Comparison of ENCODE assay signal across 8 cellular contexts in genomic region chr2:54568876-54569298, GRCh38.
DNase-seq lines count a peak whose midpoint lies in the region; ATAC-seq and TF ChIP-seq lines count a peak whose summit lies in the region.

No MANE protein-coding gene starts in this region.

- H4K20me1 ChIP-seq in PC-3 (ENCODE audit: low read length), result no peaks in the 10 kb centered on the region

- intact Hi-C loops in PC-3 (cut with micrococcal nuclease) (no loop called here), lower lobe of right lung (cut with DNase I) (no loop called here), posterior vena cava (cut with DNase I) (no loop called here)

- no peak for DNase-seq in PC-3
- no peak for DNase-seq in lower lobe of right lung
- DNase-seq in posterior vena cava (ENCODE audit: low spot score), result no peak
- DNase-seq in NCI-H128 (lab: John Stamatoyannopoulos, UW; ENCODE audit: unreplicated experiment), result no peak
- no peak for DNase-seq in activated CD4-positive, alpha-beta T cell treated with anti-CD3 and anti-CD28 coated beads, Interleukin-2, amount 50 U/mL, for 4 hours
- DNase-seq in GOT3 (lab: John Stamatoyannopoulos, UW), result no peak

- no peak for TF ChIP-seq CTCF in PC-3 (conservative IDR thresholded peaks at IDR 0.05; ENCODE audit: low read depth, low read length)
- TF ChIP-seq CTCF in lower lobe of right lung (IDR thresholded peaks at IDR 0.05), result no peak

- H3K4me3 ChIP-seq in GM08714 (ENCODE audit: low read length) (peak overlapping the region; percentile 44; the same call in 1 of the 2 replicates), PC-3 (ENCODE audit: low read length) (no peak overlapping the region), lower lobe of right lung (no peak overlapping the region)

- peak; percentile 44 for ATAC-seq in GM21528 (IDR thresholded peaks at IDR 0.05; ENCODE audit: low FRiP score, unreplicated experiment)
- ATAC-seq in PC-3, result no peak
- no peak for ATAC-seq in lower lobe of right lung

- POLR2A ChIA-PET in PC-3 (lab: Charles Lee; ENCODE audit: unreplicated experiment), result interaction anchor here (0.6 kb wide), 1 partner anchor 290 kb away, joined by 4 read pairs; no protein-coding TSS in a partner anchor

- peaks cover 93% of the 10 kb centered on the region for H3K79me2 ChIP-seq in PC-3 (ENCODE audit: low read length)

- CTCF ChIA-PET in PC-3 (lab: Charles Lee), result no interaction called here

- H3K4me2 ChIP-seq in PC-3 (ENCODE audit: low read length), result peak overlapping the region; percentile 76

- H3K9ac ChIP-seq in PC-3 (ENCODE audit: low read length), result 0 out of 2 replicates have a peak overlapping the region, but pooled peaks have one; percentile 98

- no peak overlapping the region for H2AFZ ChIP-seq in PC-3 (ENCODE audit: low read length)

- no peaks in the 10 kb centered on the region for H3K9me2 ChIP-seq in PC-3 (replicated peaks; ENCODE audit: low read length)

- no peaks in the 10 kb centered on the region for H3K9me3 ChIP-seq in PC-3 (ENCODE audit: low read length)
- H3K9me3 ChIP-seq in lower lobe of right lung, result no peaks in the 10 kb centered on the region

- no TSS peak for BruUV-seq in PC-3 (replicated peaks; lab: Mats Ljungman, UMichigan)

- H3K27me3 ChIP-seq in PC-3 (ENCODE audit: low read length) (no peaks in the 10 kb centered on the region), lower lobe of right lung (ENCODE audit: low read depth) (no peaks in the 10 kb centered on the region)

- H3K27ac ChIP-seq in PC-3 (ENCODE audit: low read length) (peak overlapping the region; percentile 100), lower lobe of right lung (peak overlapping the region; percentile 59)

- peaks cover 22% of the 10 kb centered on the region for H3F3A ChIP-seq in PC-3 (ENCODE audit: low read length, unreplicated experiment)

- H3K36me3 ChIP-seq in PC-3 (ENCODE audit: low read depth, low read length), result peaks cover 18% of the 10 kb centered on the region; the same call in 1 of the 2 replicates
- H3K36me3 ChIP-seq in lower lobe of right lung, result no peaks in the 10 kb centered on the region

- peaks cover 51% of the 10 kb centered on the region for H3K4me1 ChIP-seq in PC-3 (ENCODE audit: insufficient read depth, low read length)
- H3K4me1 ChIP-seq in lower lobe of right lung, result peaks cover 85% of the 10 kb centered on the region
